19 cellular contexts compared by ENCODE assay signal in the genomic region with DNA sequence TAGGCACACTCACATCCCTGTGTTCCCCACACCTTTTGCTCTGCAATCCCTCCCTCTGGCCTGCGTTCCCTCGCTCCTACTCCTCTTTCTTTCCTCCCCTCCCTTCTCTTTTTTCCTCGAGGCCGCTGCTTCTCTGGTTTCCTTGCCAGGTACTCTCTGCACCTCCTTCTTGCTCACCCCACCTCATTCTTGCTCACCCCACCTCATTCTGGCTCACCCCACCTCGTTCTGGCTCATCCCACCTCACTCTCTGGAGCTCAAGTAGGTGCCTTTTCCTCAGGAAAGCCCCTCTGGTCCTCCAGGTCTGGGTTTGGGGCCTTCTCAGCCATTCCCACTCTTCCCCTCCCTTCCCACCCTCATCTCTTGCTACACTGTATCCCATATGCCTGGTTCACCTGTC.
DNase-seq lines count a peak whose midpoint lies in the region; ATAC-seq and TF ChIP-seq lines count a peak whose summit lies in the region.
"Had no signal": no experiment of that assay in that cellular context is flagged by ENCODE, and none has a peak within 500 bp of the region (broad histone marks: within the 10 kb centered on the region; RNA-seq: fewer than 3 reads in every experiment).

No MANE protein-coding gene starts in this region.

- H3K4me3 Mint-ChIP-seq in H9 (no peak overlapping the region), naive B cell (peak overlapping the region in 1 of 8 donors; percentile 78)
- H3K4me3 Mint-ChIP-seq in central memory CD8-positive, alpha-beta T cell, result no peak overlapping the region
- no peak overlapping the region for H3K4me3 Mint-ChIP-seq in stimulated activated naive B cell treated with anti-CD40 and anti-IgM and Interleukin-4, amounts not matched to agents 10 μg/mL and 1 μg/mL and 100 μg/mL, for 72 hours
- H3K4me3 Mint-ChIP-seq in activated T-helper 2 cell treated with anti-CD3 and anti-CD28 coated beads, Interferon-gamma antibody, Interleukin-2, Interleukin-4, amounts not matched to agents 10 μg/mL and 5 μg/mL and 100 μg/mL, durations not matched to agents 14 hours and 24 hours and 36 hours (ENCODE audit: low read depth), result no peak overlapping the region
- H3K4me3 Mint-ChIP-seq: CD4-positive, alpha-beta memory T cell; GM23338; HFFc6 had no signal

- no peak overlapping the region for H3T11ph ChIP-seq in H9 (ENCODE audit: low read length)

- H3K27ac Mint-ChIP-seq in H9 (peak overlapping the region in 2 of 3 experiments; percentile 23 to 64; a peak in 2 of 7 replicates), naive B cell (peak overlapping the region in 4 of 6 donors; percentile 66 to 94 (median 84))
- peak overlapping the region; percentile 64 for H3K27ac Mint-ChIP-seq in central memory CD8-positive, alpha-beta T cell (ENCODE audit: low read depth)
- H3K27ac Mint-ChIP-seq in stimulated activated naive B cell treated with anti-CD40 and anti-IgM and Interleukin-4, amounts not matched to agents 10 μg/mL and 1 μg/mL and 100 μg/mL, for 72 hours, result peak overlapping the region; percentile 89
- H3K27ac Mint-ChIP-seq in activated T-helper 2 cell treated with anti-CD3 and anti-CD28 coated beads, Interferon-gamma antibody, Interleukin-2, Interleukin-4, amounts not matched to agents 10 μg/mL and 5 μg/mL and 100 μg/mL, durations not matched to agents 14 hours and 24 hours and 36 hours, result no peak overlapping the region
- H3K27ac Mint-ChIP-seq: GM23338, HFFc6 had no signal

- H3K4ac ChIP-seq in H9 (ENCODE audit: low read depth, low read length), result no peak overlapping the region

- H3K9me3 Mint-ChIP-seq in H9 (no peaks in the 10 kb centered on the region), naive B cell (no peaks in the 10 kb centered on the region)
- H3K9me3 Mint-ChIP-seq in central memory CD8-positive, alpha-beta T cell, result no peaks in the 10 kb centered on the region
- no peaks in the 10 kb centered on the region for H3K9me3 Mint-ChIP-seq in stimulated activated naive B cell treated with anti-CD40 and anti-IgM and Interleukin-4, amounts not matched to agents 10 μg/mL and 1 μg/mL and 100 μg/mL, for 72 hours
- no peaks in the 10 kb centered on the region for H3K9me3 Mint-ChIP-seq in activated T-helper 2 cell treated with anti-CD3 and anti-CD28 coated beads, Interferon-gamma antibody, Interleukin-2, Interleukin-4, amounts not matched to agents 10 μg/mL and 5 μg/mL and 100 μg/mL, durations not matched to agents 14 hours and 24 hours and 36 hours
- H3K9me3 Mint-ChIP-seq: CD4-positive, alpha-beta memory T cell; GM23338; HFFc6 had no signal

- H3K9ac ChIP-seq in H9 (ENCODE audit: extremely low read depth, insufficient read length, low read length), result no peak overlapping the region

- peaks cover 2% of the 10 kb centered on the region for H4K20me1 ChIP-seq in H9 (ENCODE audit: control insufficient read depth, insufficient read depth, insufficient read length)

- no peak overlapping the region for H2BK15ac ChIP-seq in H9 (ENCODE audit: low read depth, low read length)

- ATAC-seq in central memory CD8-positive, alpha-beta T cell (replicated peaks; ENCODE audit: extremely low read depth, poor library complexity, severe bottlenecking), result no peak
- ATAC-seq in naive B cell (ENCODE audit: low read depth in 2 of 2) (no peak), GM21423 (IDR thresholded peaks at IDR 0.05; ENCODE audit: unreplicated experiment) (no peak)
- no peak for ATAC-seq in stimulated activated naive B cell treated with anti-CD40 and anti-IgM and Interleukin-4, amounts not matched to agents 10 μg/mL and 1 μg/mL and 100 μg/mL, for 72 hours (replicated peaks)
- ATAC-seq: A549, GM23338 had no signal

- H2AK5ac ChIP-seq in H9 (ENCODE audit: insufficient read length, low read length), result no peak overlapping the region

- H3K18ac ChIP-seq in H9 (ENCODE audit: insufficient read length, low read depth, low read length), result no peak overlapping the region

- no peaks in the 10 kb centered on the region for H3K27me3 ChIP-seq in H9 (ENCODE audit: insufficient read depth, low read length)

- no peak overlapping the region for H2BK20ac ChIP-seq in H9 (ENCODE audit: low read depth, low read length, poor library complexity, severe bottlenecking)

- H3K4me1 Mint-ChIP-seq in H9 (peaks cover 14 to 16% of the 10 kb centered on the region in 2 experiments), naive B cell (peaks cover 16 to 22% (median 19%) of the 10 kb centered on the region in 3 donors)
- H3K4me1 Mint-ChIP-seq in central memory CD8-positive, alpha-beta T cell, result peaks cover 5% of the 10 kb centered on the region
- peaks cover 11 to 32% of the 10 kb centered on the region in 2 donors for H3K4me1 Mint-ChIP-seq in stimulated activated naive B cell treated with anti-CD40 and anti-IgM and Interleukin-4, amounts not matched to agents 10 μg/mL and 1 μg/mL and 100 μg/mL, for 72 hours
- H3K4me1 Mint-ChIP-seq in activated T-helper 2 cell treated with anti-CD3 and anti-CD28 coated beads, Interferon-gamma antibody, Interleukin-2, Interleukin-4, amounts not matched to agents 10 μg/mL and 5 μg/mL and 100 μg/mL, durations not matched to agents 14 hours and 24 hours and 36 hours (ENCODE audit: low read depth), result no peaks in the 10 kb centered on the region
- H3K4me1 Mint-ChIP-seq: CD4-positive, alpha-beta memory T cell had no signal

- H3K9me3 ChIP-seq in H9 (ENCODE audit: control insufficient read depth, low read depth, low read length), result no peaks in the 10 kb centered on the region
- H3K9me3 ChIP-seq: A549, HAP-1 had no signal

- no peak overlapping the region for H3K4me2 ChIP-seq in H9 (ENCODE audit: insufficient read depth, insufficient read length, low read length)
- H3K4me2 ChIP-seq: A549, GM23338 had no signal

- no peak overlapping the region for H3K23ac ChIP-seq in H9 (ENCODE audit: insufficient read length, low read depth, low read length)

- DNase-seq in H9 (no peak), naive B cell (no peak), caudate nucleus (lab: John Stamatoyannopoulos, UW) (no peak)
- no peak for DNase-seq in central memory CD8-positive, alpha-beta T cell (ENCODE audit: low spot score in 2 of 2)
- no peak for DNase-seq in stimulated activated naive B cell treated with anti-CD40 and anti-IgM and Interleukin-4, amounts not matched to agents 10 μg/mL and 1 μg/mL and 100 μg/mL, for 72 hours
- DNase-seq in activated T-helper 2 cell treated with anti-CD3 and anti-CD28 coated beads, Interferon-gamma antibody, Interleukin-2, Interleukin-4, amounts not matched to agents 10 μg/mL and 5 μg/mL and 100 μg/mL, durations not matched to agents 14 hours and 24 hours and 36 hours (ENCODE audit: low spot score), result no peak
- DNase-seq: 8988T; ACHN; AML-193; C1 segment of cervical spinal cord; Calu3; CD4-positive, alpha-beta memory T cell; COR-L47; DND-41; HFFc6 had no signal

- H3K36me3 Mint-ChIP-seq in H9 (ENCODE audit: insufficient read depth in 1 of 3, low read depth in 3 of 3) (no peaks in the 10 kb centered on the region), naive B cell (peaks cover 4 to 16% of the 10 kb centered on the region in 2 donors)
- H3K36me3 Mint-ChIP-seq in central memory CD8-positive, alpha-beta T cell (ENCODE audit: insufficient read depth), result peaks cover 18% of the 10 kb centered on the region
- H3K36me3 Mint-ChIP-seq in stimulated activated naive B cell treated with anti-CD40 and anti-IgM and Interleukin-4, amounts not matched to agents 10 μg/mL and 1 μg/mL and 100 μg/mL, for 72 hours, result peaks cover 32 to 62% of the 10 kb centered on the region in 2 donors
- H3K36me3 Mint-ChIP-seq in activated T-helper 2 cell treated with anti-CD3 and anti-CD28 coated beads, Interferon-gamma antibody, Interleukin-2, Interleukin-4, amounts not matched to agents 10 μg/mL and 5 μg/mL and 100 μg/mL, durations not matched to agents 14 hours and 24 hours and 36 hours (ENCODE audit: low read depth), result no peaks in the 10 kb centered on the region
- H3K36me3 Mint-ChIP-seq: CD4-positive, alpha-beta memory T cell had no signal

- H2BK5ac ChIP-seq in H9 (ENCODE audit: insufficient read length, low read length), result no peak overlapping the region

- H4K91ac ChIP-seq in H9 (ENCODE audit: insufficient read length, low read depth, low read length), result no peak overlapping the region

- no peak overlapping the region for H2BK12ac ChIP-seq in H9 (ENCODE audit: insufficient read length, low read depth, low read length)

- no peak for TF ChIP-seq CTCF in H9 (conservative IDR thresholded peaks at IDR 0.05)

- no peaks in the 10 kb centered on the region for H3K23me2 ChIP-seq in H9 (ENCODE audit: insufficient read length, low read depth, low read length, poor library complexity, severe bottlenecking)

- no peak overlapping the region for H4K8ac ChIP-seq in H9 (replicated peaks; ENCODE audit: insufficient read length, low read depth, low read length)

- peaks cover 11% of the 10 kb centered on the region; the same call in 1 of the 2 replicates for H3K4me1 ChIP-seq in H9 (ENCODE audit: insufficient read depth, low read length)
- H3K4me1 ChIP-seq: HAP-1 had no signal

- WGBS in H9 (ENCODE audit: extremely low coverage, insufficient read length, low lambda C conversion rate), result no CpG with 5 or more reads among the region's 5 CpGs

- H3K27me3 Mint-ChIP-seq in H9 (ENCODE audit: low read depth), result no peaks in the 10 kb centered on the region
- H3K27me3 Mint-ChIP-seq in central memory CD8-positive, alpha-beta T cell, result no peaks in the 10 kb centered on the region
- H3K27me3 Mint-ChIP-seq in naive B cell, result no peaks in the 10 kb centered on the region
- no peaks in the 10 kb centered on the region for H3K27me3 Mint-ChIP-seq in stimulated activated naive B cell treated with anti-CD40 and anti-IgM and Interleukin-4, amounts not matched to agents 10 μg/mL and 1 μg/mL and 100 μg/mL, for 72 hours
- no peaks in the 10 kb centered on the region for H3K27me3 Mint-ChIP-seq in activated T-helper 2 cell treated with anti-CD3 and anti-CD28 coated beads, Interferon-gamma antibody, Interleukin-2, Interleukin-4, amounts not matched to agents 10 μg/mL and 5 μg/mL and 100 μg/mL, durations not matched to agents 14 hours and 24 hours and 36 hours (ENCODE audit: low read depth)
- H3K27me3 Mint-ChIP-seq: CD4-positive, alpha-beta memory T cell had no signal

- H2AFZ ChIP-seq in H9 (ENCODE audit: low read length), result no peak overlapping the region
- H2AFZ ChIP-seq: GM23338 had no signal

- H3K79me2 ChIP-seq in H9 (ENCODE audit: insufficient read depth, low read length), result no peaks in the 10 kb centered on the region

- H3K56ac ChIP-seq in H9 (ENCODE audit: insufficient read length, low read depth, low read length), result no peak overlapping the region

- H2BK120ac ChIP-seq in H9 (ENCODE audit: low read depth, low read length, poor library complexity, severe bottlenecking), result no peak overlapping the region

- no peak overlapping the region; the same call in 1 of the 2 replicates for H3K14ac ChIP-seq in H9 (ENCODE audit: insufficient read depth, low read length)

- H4K5ac ChIP-seq in H9 (ENCODE audit: insufficient read length, low read depth, low read length), result no peak overlapping the region

- H3K27ac ChIP-seq in H9 (ENCODE audit: insufficient read length, low read depth, low read length) (no peak overlapping the region), caudate nucleus (ENCODE audit: low read depth, low read length) (no peak overlapping the region)
- H3K27ac ChIP-seq: A549 had no signal

- no peaks in the 10 kb centered on the region for H3K79me1 ChIP-seq in H9 (ENCODE audit: insufficient read depth, low read depth, low read length, poor library complexity, severe bottlenecking)

- intact Hi-C loops in activated T-helper 2 cell treated with anti-CD3 and anti-CD28 coated beads, Interferon-gamma antibody, Interleukin-2, Interleukin-4, amounts not matched to agents 10 μg/mL and 5 μg/mL and 100 μg/mL, durations not matched to agents 14 hours and 24 hours and 36 hours (cut with micrococcal nuclease), result no loop called here
